9 cellular contexts compared by ENCODE assay signal in the genomic region with DNA sequence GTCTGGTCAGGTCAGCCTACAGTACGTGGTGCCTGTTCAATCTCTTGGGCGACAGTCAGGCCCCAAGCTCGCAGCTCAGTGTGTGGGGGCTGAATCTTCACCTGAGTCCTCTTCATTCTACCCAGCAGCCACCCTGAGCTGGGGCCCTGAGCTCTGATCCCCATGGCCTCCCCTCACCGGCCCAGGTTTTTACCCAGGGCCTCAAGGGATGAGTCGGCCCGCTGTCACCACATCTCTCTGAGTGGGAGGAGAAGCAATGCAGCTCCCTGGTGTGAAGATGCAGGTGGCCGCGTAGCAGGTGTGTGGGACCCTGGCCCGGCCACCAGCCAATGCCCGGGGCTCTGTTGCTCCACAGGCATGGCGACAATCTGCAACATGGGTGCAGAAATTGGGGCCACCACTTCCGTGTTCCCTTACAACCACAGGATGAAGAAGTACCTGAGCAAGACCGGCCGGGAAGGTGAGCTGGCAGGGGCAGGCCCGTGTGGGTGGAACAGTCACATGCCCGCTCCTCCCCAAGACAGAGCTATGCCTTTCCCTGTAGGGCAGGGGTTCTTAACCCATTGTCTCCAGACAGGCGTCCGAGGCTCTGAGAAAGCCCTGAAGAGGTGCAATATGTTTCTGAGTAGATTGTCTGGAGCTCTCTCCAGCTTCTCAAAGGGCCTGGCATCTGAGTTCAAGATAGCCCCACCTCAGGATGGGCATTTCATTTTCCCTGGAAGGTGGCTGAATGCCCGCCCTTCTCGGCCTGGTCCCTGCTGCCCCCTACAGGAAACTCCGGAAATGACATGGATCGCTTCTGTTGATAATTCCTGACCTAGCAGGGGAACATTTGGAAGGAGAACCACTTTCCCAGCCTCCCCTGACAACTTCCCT. TPM values are rescaled to one million over a fixed set of nuclear protein-coding genes. Genes with fewer than 3 reads are reported as not detected.
DNase-seq lines count a peak whose midpoint lies in the region; ATAC-seq, FAIRE-seq and TF ChIP-seq lines count a peak whose summit lies in the region.
"Had no signal": no experiment of that assay in that cellular context is flagged by ENCODE, and none has a peak within 500 bp of the region (broad histone marks: within the 10 kb centered on the region; RNA-seq: fewer than 3 reads in every experiment).

No MANE protein-coding gene starts in this region.

- H4K20me1 ChIP-seq in OCI-LY3 (ENCODE audit: insufficient read depth, low read length) (0 out of 2 replicates have a peak, but pooled peaks cover 3% of the 10 kb centered on the region), astrocyte (ENCODE audit: insufficient read depth, low read length) (peaks cover 21% of the 10 kb centered on the region)

- TF ChIP-seq CTCF in GM13977 (IDR thresholded peaks at IDR 0.05; ENCODE audit: extremely low read depth, insufficient read depth, missing control alignments) (peak; percentile 79), OCI-LY3 (IDR thresholded peaks at IDR 0.05; ENCODE audit: low read depth, low read length) (peak; percentile 95), astrocyte (IDR thresholded peaks at IDR 0.05; ENCODE audit: insufficient read depth, low read depth, low read length) (peak; percentile 77)

- H3K27ac Mint-ChIP-seq in astrocyte (ENCODE audit: unreplicated experiment) = no peak overlapping the region

- H3K36me3 Mint-ChIP-seq in astrocyte (ENCODE audit: low read depth, unreplicated experiment) = peaks cover 7% of the 10 kb centered on the region

- H3K27me3 Mint-ChIP-seq in astrocyte (ENCODE audit: low read depth, unreplicated experiment) = no peaks in the 10 kb centered on the region
- H3K27me3 Mint-ChIP-seq: naive thymus-derived CD4-positive, alpha-beta T cell had no signal

- peak overlapping the region; percentile 40 for H3K4me3 Mint-ChIP-seq in astrocyte (ENCODE audit: unreplicated experiment)
- H3K4me3 Mint-ChIP-seq: naive thymus-derived CD4-positive, alpha-beta T cell had no signal

- H3K4me3 ChIP-seq in OCI-LY3 (ENCODE audit: low read length) (no peak overlapping the region), astrocyte (ENCODE audit: insufficient read depth, low read depth, low read length) (no peak overlapping the region)

- peaks cover 15% of the 10 kb centered on the region for H3K4me1 Mint-ChIP-seq in astrocyte (ENCODE audit: low read depth, unreplicated experiment)

- in situ Hi-C loops in GM13977 (cut with MboI; ENCODE audit: low pct_unique_long_range_greater_than_20kb, low sequenced_read_pairs, unreplicated experiment) = loop anchor here (10.0 kb wide), 1 partner anchor 113 kb away; no protein-coding TSS in a partner anchor

- no peaks in the 10 kb centered on the region for H3K9me3 Mint-ChIP-seq in astrocyte (ENCODE audit: unreplicated experiment)

- H3K27ac ChIP-seq in OCI-LY3 (ENCODE audit: low read length) (no peak overlapping the region), astrocyte (ENCODE audit: low read depth, low read length) (no peak overlapping the region)

- intact Hi-C loops in left ventricle myocardium superior (cut with micrococcal nuclease) = no loop called here
- intact Hi-C loops in sciatic nerve (cut with DNase I) = loop anchor here (5.0 kb wide), 1 partner anchor 115 kb away; no protein-coding TSS in a partner anchor

- no peak overlapping the region for H3K4me2 ChIP-seq in OCI-LY3 (ENCODE audit: low read length)
- no peak overlapping the region for H3K4me2 ChIP-seq in astrocyte (ENCODE audit: low read length)

- H3K27me3 ChIP-seq in OCI-LY3 (ENCODE audit: low read depth, low read length) (no peaks in the 10 kb centered on the region), astrocyte (ENCODE audit: insufficient read depth, low read length) (no peaks in the 10 kb centered on the region)

- H2AFZ ChIP-seq in OCI-LY3 (ENCODE audit: low read depth, low read length) (no peak overlapping the region), astrocyte (ENCODE audit: low read depth, low read length) (no peak overlapping the region)

- H3K4me1 ChIP-seq in OCI-LY3 (ENCODE audit: low read length) (no peaks in the 10 kb centered on the region), astrocyte (ENCODE audit: insufficient read depth, low read length) (peaks cover 10% of the 10 kb centered on the region)

- DNase-seq in AG08396 (ENCODE audit: low spot score) (peak; percentile 75), GM13977 (ENCODE audit: low spot score) (peak; percentile 52), astrocyte (ENCODE audit: low read depth) (no peak), left ventricle myocardium superior (peak; percentile 72), sciatic nerve (ENCODE audit: low spot score) (peak; percentile 90), KG1 (lab: John Stamatoyannopoulos, UW) (no peak)

- ATAC-seq in left ventricle myocardium superior = peak; percentile 28
- peak; percentile 59 for ATAC-seq in sciatic nerve
- no peak for ATAC-seq in GM18498 (IDR thresholded peaks at IDR 0.05; ENCODE audit: unreplicated experiment)
- ATAC-seq: naive thymus-derived CD4-positive, alpha-beta T cell had no signal

- H3K36me3 ChIP-seq in OCI-LY3 (replicated peaks; ENCODE audit: low read depth, low read length) (peaks cover 22% of the 10 kb centered on the region), astrocyte (ENCODE audit: insufficient read depth, low read length) (peaks cover 14% of the 10 kb centered on the region)

- H3K9me3 ChIP-seq in OCI-LY3 (ENCODE audit: insufficient read depth, low read length) = no peaks in the 10 kb centered on the region
- H3K9me3 ChIP-seq in astrocyte (ENCODE audit: insufficient read depth, low read depth, low read length) = no peaks in the 10 kb centered on the region

- FAIRE-seq in astrocyte (lab: Jason Lieb, UNC) = peak; percentile 55

- H3K9ac ChIP-seq in OCI-LY3 (ENCODE audit: low read length) (no peak overlapping the region), astrocyte (ENCODE audit: low read length) (no peak overlapping the region)

- H3K79me2 ChIP-seq in OCI-LY3 (ENCODE audit: low read length) (no peaks in the 10 kb centered on the region), astrocyte (ENCODE audit: insufficient read depth, low read length) (no peaks in the 10 kb centered on the region)

RNA-seq across cellular contexts. Expression of gene POLR3H, which starts 26.9 kb away (rescaled TPM):
- 44.5 and 50.9 TPM in 2 replicates for total RNA-seq in astrocyte
- total RNA-seq in left ventricle myocardium superior = 17.9 TPM
- 26.6 TPM for total RNA-seq in sciatic nerve

RNA-seq across cellular contexts. Expression of gene CSDC2, which starts 43.4 kb away (rescaled TPM):
- total RNA-seq in astrocyte = 10.3 and 11.4 TPM in 2 replicates
- total RNA-seq in left ventricle myocardium superior = 223 TPM
- total RNA-seq in sciatic nerve = 1.6 TPM
- total RNA-seq: naive thymus-derived CD4-positive, alpha-beta T cell had no signal

RNA-seq across cellular contexts. Expression of gene ACO2, which starts 48.5 kb away (rescaled TPM):
- total RNA-seq in astrocyte (67.2 and 73.7 TPM in 2 replicates), left ventricle myocardium superior (887 TPM), sciatic nerve (68.0 TPM)

RNA-seq across cellular contexts. Expression of gene PHF5A, which starts 48.9 kb away (rescaled TPM):
- total RNA-seq in astrocyte (25.3 and 30.9 TPM in 2 replicates), left ventricle myocardium superior (20.2 TPM), sciatic nerve (26.9 TPM)

Comparison
In these comparisons a context has a peak if more than half of its experiments do, and no peak if none do; other contexts are left out.
1. DNase-seq: peak in AG08396 (single experiment), GM13977 (single experiment), left ventricle myocardium superior (single experiment) and sciatic nerve (single experiment); none in astrocyte (single experiment) and KG1 (single experiment).
2. RNA of gene CSDC2, which starts 43.4 kb away (total RNA-seq): 223 TPM in left ventricle myocardium superior (single experiment); 10.3 to 11.4 TPM in astrocyte and 1.6 TPM in sciatic nerve (single experiment); every median in the first group is over 10 times any median in the second.
3. RNA of gene ACO2, which starts 48.5 kb away (total RNA-seq): 887 TPM in left ventricle myocardium superior (single experiment); 68.0 TPM in sciatic nerve (single experiment) and 67.2 to 73.7 TPM in astrocyte; every median in the first group is over 10 times any median in the second.
4. Peak in every context shown above with its lines, with median percentiles within 50 percentile points of each other: CTCF ChIP-seq.